8 cellular contexts compared by ENCODE assay signal in genomic region chr19:1409204-1410005, GRCh38.
DNase-seq lines count a peak whose midpoint lies in the region; ATAC-seq and TF ChIP-seq lines count a peak whose summit lies in the region.

No MANE protein-coding gene starts in this region.

- DNase-seq in foreskin fibroblast (no peak), skeletal muscle cell (ENCODE audit: low read depth) (no peak), globus pallidus (ENCODE audit: low spot score) (no peak), AG08395 (ENCODE audit: low spot score) (no peak)

- peak overlapping the region; percentile 99 for H3K27ac ChIP-seq in VCaP

- TF ChIP-seq CTCF in GM12875 (IDR thresholded peaks at IDR 0.05; ENCODE audit: borderline replicate concordance, insufficient read depth, low read depth, low read length), result no peak
- TF ChIP-seq CTCF in VCaP (conservative IDR thresholded peaks at IDR 0.05), result no peak
- no peak for TF ChIP-seq CTCF in foreskin fibroblast (IDR thresholded peaks at IDR 0.05; ENCODE audit: low read depth, low read length)

- ATAC-seq in HG03135 (IDR thresholded peaks at IDR 0.05; ENCODE audit: unreplicated experiment), result no peak
- ATAC-seq in HG02623 (IDR thresholded peaks at IDR 0.05; ENCODE audit: unreplicated experiment), result no peak

- H3K4me3 ChIP-seq in GM12875 (ENCODE audit: low read depth, low read length), result peak overlapping the region; percentile 96
- H3K4me3 ChIP-seq in foreskin fibroblast (ENCODE audit: low read depth in 1 of 2, low read length in 2 of 2), result peak overlapping the region; percentile 75 to 91
- peak overlapping the region; percentile 90 for H3K4me3 ChIP-seq in skeletal muscle cell (ENCODE audit: low read depth, low read length)
